ENCODE assay signal across 8 cellular contexts in genomic region chr2:54599914-54600313, GRCh38.
DNase-seq lines count a peak whose midpoint lies in the region; ATAC-seq and TF ChIP-seq lines count a peak whose summit lies in the region.
"Had no signal": no experiment of that assay in that cellular context is flagged by ENCODE, and none has a peak within 500 bp of the region (broad histone marks: within the 10 kb centered on the region; RNA-seq: fewer than 3 reads in every experiment).

No MANE protein-coding gene starts in this region.

- no peak for TF ChIP-seq POLR2A in body of pancreas (IDR thresholded peaks at IDR 0.05)
- TF ChIP-seq POLR2A in right lobe of liver (IDR thresholded peaks at IDR 0.05) = no peak
- TF ChIP-seq POLR2A in tibial nerve (IDR thresholded peaks at IDR 0.05) = no peak

- H3K4me3 ChIP-seq in body of pancreas (no peak overlapping the region), right lobe of liver (no peak overlapping the region), tibial nerve (no peak overlapping the region)

- H3K9me3 ChIP-seq in body of pancreas = no peaks in the 10 kb centered on the region
- H3K9me3 ChIP-seq in right lobe of liver = no peaks in the 10 kb centered on the region
- H3K9me3 ChIP-seq in tibial nerve = no peaks in the 10 kb centered on the region

- no peaks in the 10 kb centered on the region for H3K27me3 ChIP-seq in body of pancreas
- H3K27me3 ChIP-seq in right lobe of liver = no peaks in the 10 kb centered on the region
- H3K27me3 ChIP-seq in tibial nerve = no peaks in the 10 kb centered on the region

- TF ChIP-seq CTCF in body of pancreas (IDR thresholded peaks at IDR 0.05) (no peak), right lobe of liver (IDR thresholded peaks at IDR 0.05) (no peak), tibial nerve (IDR thresholded peaks at IDR 0.05) (no peak)

- H3K36me3 ChIP-seq in body of pancreas (replicated peaks in 1 of 2; ENCODE audit: insufficient read depth in 1 of 2, low read depth in 2 of 2) (no peaks in the 10 kb centered on the region), right lobe of liver (no peaks in the 10 kb centered on the region), tibial nerve (peaks cover 0 to 5% (median 0%) of the 10 kb centered on the region in 3 donors)

- peak overlapping the region; percentile 16 to 68 (median 46) for H3K27ac ChIP-seq in body of pancreas
- peak overlapping the region; percentile 50 to 72 (median 71) for H3K27ac ChIP-seq in right lobe of liver
- H3K27ac ChIP-seq in tibial nerve = peak overlapping the region in 3 of 4 donors; percentile 40 to 78 (median 73)

- DNase-seq in NCI-H2029 treated with DMSO at 0.1 percent for 48 hours (lab: John Stamatoyannopoulos, UW) = peak; percentile 28
- DNase-seq in body of pancreas = peak in 3 of 4 donors; percentile 36 to 45 (median 40)
- peak; percentile 62 to 73 (median 67) for DNase-seq in right lobe of liver
- DNase-seq in tibial nerve (ENCODE audit: low spot score in 2 of 2) = peak; percentile 32 to 34
- DNase-seq: activated T-cell treated with anti-CD3 and anti-CD28 coated beads for 4 hours had no signal

- ATAC-seq in body of pancreas = peak; percentile 16
- peak; percentile 24 to 68 (median 42) for ATAC-seq in right lobe of liver
- ATAC-seq in GM21717 (IDR thresholded peaks at IDR 0.05; ENCODE audit: unreplicated experiment) = no peak
- ATAC-seq in GM18867 (IDR thresholded peaks at IDR 0.05; ENCODE audit: unreplicated experiment) = no peak
- ATAC-seq in HG03045 (IDR thresholded peaks at IDR 0.05; ENCODE audit: unreplicated experiment) = no peak

- intact Hi-C loops in body of pancreas (cut with DNase I) = no loop called here
- intact Hi-C loops in right lobe of liver (cut with DNase I) = no loop called here

- H3K4me1 ChIP-seq in body of pancreas = peaks cover 96% of the 10 kb centered on the region
- peaks cover 0 to 100% (median 50%) of the 10 kb centered on the region in 4 donors for H3K4me1 ChIP-seq in right lobe of liver
- H3K4me1 ChIP-seq in tibial nerve = peaks cover 0 to 100% (median 88%) of the 10 kb centered on the region in 4 donors

- TF ChIP-seq EP300 in tibial nerve (IDR thresholded peaks at IDR 0.05) = peak in 1 of 2 donors; percentile 65

- 45 to 70% methylated on average over 4 of the region's 4 CpGs for WGBS in body of pancreas, 2 donors
- 0% methylated on average over 3 of the region's 4 CpGs for WGBS in right lobe of liver (ENCODE audit: insufficient coverage, low coverage, low lambda C conversion rate, missing lambda C conversion rate)
- WGBS in tibial nerve, 2 donors = 35 to 37% methylated on average over 2 to 4 of the region's 4 CpGs

Comparison
In these comparisons a context has a peak if more than half of its experiments do, and no peak if none do; other contexts are left out.
1. ATAC-seq: peak in body of pancreas (single experiment) and right lobe of liver (4 of 4); none in GM21717 (single experiment), GM18867 (single experiment) and HG03045 (single experiment).
2. Peak in every context shown above with its lines, with median percentiles within 50 percentile points of each other: DNase-seq and H3K27ac ChIP-seq.